10 cellular contexts compared by ENCODE assay signal in genomic region chr19:41945135-41945766, GRCh38. TPM values are rescaled to one million over a fixed set of nuclear protein-coding genes. Genes with fewer than 3 reads are reported as not detected.
A peak's percentile ranks its signal among the peaks of the same experiment; 100 is the strongest.
DNase-seq lines count a peak whose midpoint lies in the region; ATAC-seq, FAIRE-seq and TF ChIP-seq lines count a peak whose summit lies in the region.
"Had no signal": no experiment of that assay in that cellular context is flagged by ENCODE, and none has a peak within 500 bp of the region (broad histone marks: within the 10 kb centered on the region; RNA-seq: fewer than 3 reads in every experiment).

No MANE protein-coding gene starts in this region.

- ATAC-seq in HG02852 (IDR thresholded peaks at IDR 0.05; ENCODE audit: unreplicated experiment), result peak; percentile 70
- ATAC-seq in effector memory CD8-positive, alpha-beta T cell (replicated peaks), result peak; percentile 86
- ATAC-seq in stimulated activated naive CD8-positive, alpha-beta T cell treated with anti-CD3 and anti-CD28 coated beads, Interleukin-15, Interleukin-2, amounts not matched to agents 100 U/mL and 50 U/mL, for 24 hours, result peak; percentile 96

- peaks cover 51 to 65% of the 10 kb centered on the region in 2 donors for H3K4me1 Mint-ChIP-seq in effector memory CD8-positive, alpha-beta T cell (ENCODE audit: low read depth in 2 of 2)

- H3K4me3 ChIP-seq in foreskin fibroblast (ENCODE audit: low read depth in 1 of 2, low read length in 2 of 2) (no peak overlapping the region), vagina (no peak overlapping the region)

- no peak for TF ChIP-seq CTCF in foreskin fibroblast (IDR thresholded peaks at IDR 0.05; ENCODE audit: low read depth, low read length)
- TF ChIP-seq CTCF in vagina (IDR thresholded peaks at IDR 0.05), result no peak

- intact Hi-C loops in vagina (cut with DNase I), result no loop called here

- peaks cover 8% of the 10 kb centered on the region for H3K27me3 ChIP-seq in vagina

- peaks cover 34% of the 10 kb centered on the region for H3K36me3 Mint-ChIP-seq in effector memory CD8-positive, alpha-beta T cell (ENCODE audit: insufficient read depth)

- DNase-seq in GM18507 (ENCODE audit: extremely low spot score, insufficient read length, low read depth), result peak; percentile 80
- peak; percentile 61 to 77 (median 74) for DNase-seq in activated CD4-positive, CD25-positive, alpha-beta regulatory T cell (lab: John Stamatoyannopoulos, UW)
- DNase-seq in effector memory CD8-positive, alpha-beta T cell, result peak; percentile 88 to 91 (median 91)
- peak; percentile 91 for DNase-seq in stimulated activated naive CD8-positive, alpha-beta T cell treated with anti-CD3 and anti-CD28 coated beads, Interleukin-15, Interleukin-2, amounts not matched to agents 100 U/mL and 50 U/mL, for 24 hours
- DNase-seq in foreskin fibroblast, result no peak
- no peak for DNase-seq in vagina (ENCODE audit: extremely low spot score in 2 of 2)
- DNase-seq in ACHN, result no peak

- no peak overlapping the region for H3K27ac ChIP-seq in vagina

- no peaks in the 10 kb centered on the region for H3K9me3 Mint-ChIP-seq in effector memory CD8-positive, alpha-beta T cell

- H3K4me3 Mint-ChIP-seq in effector memory CD8-positive, alpha-beta T cell, result peak overlapping the region; percentile 65 to 66

- H3K27me3 Mint-ChIP-seq in effector memory CD8-positive, alpha-beta T cell, result peaks cover 13 to 29% of the 10 kb centered on the region in 2 donors

- in situ Hi-C loops in ACHN (cut with HindIII; ENCODE audit: low pct_ligation_motif_present, low pct_unique_long_range_greater_than_20kb, low sequenced_read_pairs), result no loop called here

- peaks cover 12% of the 10 kb centered on the region for H3K4me1 ChIP-seq in vagina

- no peak for TF ChIP-seq POLR2A in vagina (IDR thresholded peaks at IDR 0.05)

- H3K27ac Mint-ChIP-seq in effector memory CD8-positive, alpha-beta T cell, result peak overlapping the region; percentile 93 to 100

- H3K36me3 ChIP-seq in vagina, result no peaks in the 10 kb centered on the region

- H3K9me3 ChIP-seq in vagina, result no peaks in the 10 kb centered on the region

- FAIRE-seq in GM18507 (lab: Jason Lieb, UNC), result peak; percentile 99
- FAIRE-seq: endometrium had no signal

RNA-seq across cellular contexts. Expression of gene RABAC1, which starts 13.9 kb away (rescaled TPM):
- 263 TPM for total RNA-seq in vagina

RNA-seq across cellular contexts. Expression of gene ERFL, which starts 17.0 kb away (rescaled TPM):
- 0.49 TPM for total RNA-seq in vagina
- total RNA-seq: urinary bladder had no signal

RNA-seq across cellular contexts. Expression of gene ATP1A3, which starts 48.8 kb away (rescaled TPM):
- total RNA-seq in vagina, result 4.7 TPM

Comparison
In these comparisons a context has a peak if more than half of its experiments do, and no peak if none do; other contexts are left out.
1. DNase-seq: peak in GM18507 (single experiment), activated CD4-positive, CD25-positive, alpha-beta regulatory T cell (4 of 4), effector memory CD8-positive, alpha-beta T cell (3 of 3) and stimulated activated naive CD8-positive, alpha-beta T cell treated with anti-CD3 and anti-CD28 coated beads, Interleukin-15, Interleukin-2, amounts not matched to agents 100 U/mL and 50 U/mL, for 24 hours (single experiment); none in foreskin fibroblast (0 of 2), vagina (0 of 2) and ACHN (single experiment).
2. Peak in every context shown above with its lines, with median percentiles within 50 percentile points of each other: ATAC-seq.